1 cellular context compared by ENCODE assay signal in the genomic region with DNA sequence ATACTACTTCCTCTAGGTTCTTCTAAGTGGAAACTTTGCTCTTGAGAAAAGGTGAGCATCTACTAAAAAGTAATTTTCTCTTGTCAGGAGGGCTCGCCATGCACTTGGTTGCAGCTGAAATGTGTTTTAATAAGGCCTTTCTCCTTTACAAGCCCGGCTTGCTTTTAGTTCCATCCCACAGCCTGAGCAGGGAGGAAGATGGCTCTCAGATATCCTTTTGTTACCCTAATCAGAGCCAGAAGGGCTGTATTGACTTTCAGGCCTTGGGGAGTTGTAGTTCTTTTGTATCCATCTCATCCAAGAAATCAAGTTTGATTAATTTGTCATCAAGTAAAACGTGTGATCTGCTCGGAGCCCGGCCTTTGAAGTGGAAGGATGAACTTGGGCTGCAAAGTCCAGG.
TF ChIP-seq lines count a peak whose summit lies in the region.

No MANE protein-coding gene starts in this region.

TF ChIP-seq in GM23338, 12 proteins besides CTCF, POLR2A, EP300 and RAD21:
- TF ChIP-seq CREB1 (CRISPR knock-in tag; IDR thresholded peaks at IDR 0.05; ENCODE audit: low read depth) = no peak
- TF ChIP-seq NANOG (IDR thresholded peaks at IDR 0.05; ENCODE audit: borderline replicate concordance) = no peak
- TF ChIP-seq ZNF331 (CRISPR knock-in tag; IDR thresholded peaks at IDR 0.05; ENCODE audit: low read depth) = no peak
- TF ChIP-seq, protein P1, sequence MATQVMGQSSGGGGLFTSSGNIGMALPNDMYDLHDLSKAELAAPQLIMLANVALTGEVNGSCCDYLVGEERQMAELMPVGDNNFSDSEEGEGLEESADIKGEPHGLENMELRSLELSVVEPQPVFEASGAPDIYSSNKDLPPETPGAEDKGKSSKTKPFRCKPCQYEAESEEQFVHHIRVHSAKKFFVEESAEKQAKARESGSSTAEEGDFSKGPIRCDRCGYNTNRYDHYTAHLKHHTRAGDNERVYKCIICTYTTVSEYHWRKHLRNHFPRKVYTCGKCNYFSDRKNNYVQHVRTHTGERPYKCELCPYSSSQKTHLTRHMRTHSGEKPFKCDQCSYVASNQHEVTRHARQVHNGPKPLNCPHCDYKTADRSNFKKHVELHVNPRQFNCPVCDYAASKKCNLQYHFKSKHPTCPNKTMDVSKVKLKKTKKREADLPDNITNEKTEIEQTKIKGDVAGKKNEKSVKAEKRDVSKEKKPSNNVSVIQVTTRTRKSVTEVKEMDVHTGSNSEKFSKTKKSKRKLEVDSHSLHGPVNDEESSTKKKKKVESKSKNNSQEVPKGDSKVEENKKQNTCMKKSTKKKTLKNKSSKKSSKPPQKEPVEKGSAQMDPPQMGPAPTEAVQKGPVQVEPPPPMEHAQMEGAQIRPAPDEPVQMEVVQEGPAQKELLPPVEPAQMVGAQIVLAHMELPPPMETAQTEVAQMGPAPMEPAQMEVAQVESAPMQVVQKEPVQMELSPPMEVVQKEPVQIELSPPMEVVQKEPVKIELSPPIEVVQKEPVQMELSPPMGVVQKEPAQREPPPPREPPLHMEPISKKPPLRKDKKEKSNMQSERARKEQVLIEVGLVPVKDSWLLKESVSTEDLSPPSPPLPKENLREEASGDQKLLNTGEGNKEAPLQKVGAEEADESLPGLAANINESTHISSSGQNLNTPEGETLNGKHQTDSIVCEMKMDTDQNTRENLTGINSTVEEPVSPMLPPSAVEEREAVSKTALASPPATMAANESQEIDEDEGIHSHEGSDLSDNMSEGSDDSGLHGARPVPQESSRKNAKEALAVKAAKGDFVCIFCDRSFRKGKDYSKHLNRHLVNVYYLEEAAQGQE (IDR thresholded peaks at IDR 0.05; ENCODE audit: unreplicated experiment) = no peak
- TF ChIP-seq ZNF114 (CRISPR knock-in tag; IDR thresholded peaks at IDR 0.05) = no peak
- TF ChIP-seq EZH2 (IDR thresholded peaks at IDR 0.05; ENCODE audit: low read depth, unreplicated experiment) = no peak
- TF ChIP-seq JUNB (IDR thresholded peaks at IDR 0.05; ENCODE audit: unreplicated experiment) = no peak
- TF ChIP-seq STAT1 (IDR thresholded peaks at IDR 0.05; ENCODE audit: unreplicated experiment) = no peak
- TF ChIP-seq, protein P2, sequence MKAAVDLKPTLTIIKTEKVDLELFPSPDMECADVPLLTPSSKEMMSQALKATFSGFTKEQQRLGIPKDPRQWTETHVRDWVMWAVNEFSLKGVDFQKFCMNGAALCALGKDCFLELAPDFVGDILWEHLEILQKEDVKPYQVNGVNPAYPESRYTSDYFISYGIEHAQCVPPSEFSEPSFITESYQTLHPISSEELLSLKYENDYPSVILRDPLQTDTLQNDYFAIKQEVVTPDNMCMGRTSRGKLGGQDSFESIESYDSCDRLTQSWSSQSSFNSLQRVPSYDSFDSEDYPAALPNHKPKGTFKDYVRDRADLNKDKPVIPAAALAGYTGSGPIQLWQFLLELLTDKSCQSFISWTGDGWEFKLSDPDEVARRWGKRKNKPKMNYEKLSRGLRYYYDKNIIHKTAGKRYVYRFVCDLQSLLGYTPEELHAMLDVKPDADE (IDR thresholded peaks at IDR 0.05) = no peak
- TF ChIP-seq EZH2phosphoT487 (IDR thresholded peaks at IDR 0.05; ENCODE audit: unreplicated experiment) = no peak
- TF ChIP-seq POLR2AphosphoS5 (IDR thresholded peaks at IDR 0.05; ENCODE audit: low read depth) = no peak
- TF ChIP-seq, protein P3, sequence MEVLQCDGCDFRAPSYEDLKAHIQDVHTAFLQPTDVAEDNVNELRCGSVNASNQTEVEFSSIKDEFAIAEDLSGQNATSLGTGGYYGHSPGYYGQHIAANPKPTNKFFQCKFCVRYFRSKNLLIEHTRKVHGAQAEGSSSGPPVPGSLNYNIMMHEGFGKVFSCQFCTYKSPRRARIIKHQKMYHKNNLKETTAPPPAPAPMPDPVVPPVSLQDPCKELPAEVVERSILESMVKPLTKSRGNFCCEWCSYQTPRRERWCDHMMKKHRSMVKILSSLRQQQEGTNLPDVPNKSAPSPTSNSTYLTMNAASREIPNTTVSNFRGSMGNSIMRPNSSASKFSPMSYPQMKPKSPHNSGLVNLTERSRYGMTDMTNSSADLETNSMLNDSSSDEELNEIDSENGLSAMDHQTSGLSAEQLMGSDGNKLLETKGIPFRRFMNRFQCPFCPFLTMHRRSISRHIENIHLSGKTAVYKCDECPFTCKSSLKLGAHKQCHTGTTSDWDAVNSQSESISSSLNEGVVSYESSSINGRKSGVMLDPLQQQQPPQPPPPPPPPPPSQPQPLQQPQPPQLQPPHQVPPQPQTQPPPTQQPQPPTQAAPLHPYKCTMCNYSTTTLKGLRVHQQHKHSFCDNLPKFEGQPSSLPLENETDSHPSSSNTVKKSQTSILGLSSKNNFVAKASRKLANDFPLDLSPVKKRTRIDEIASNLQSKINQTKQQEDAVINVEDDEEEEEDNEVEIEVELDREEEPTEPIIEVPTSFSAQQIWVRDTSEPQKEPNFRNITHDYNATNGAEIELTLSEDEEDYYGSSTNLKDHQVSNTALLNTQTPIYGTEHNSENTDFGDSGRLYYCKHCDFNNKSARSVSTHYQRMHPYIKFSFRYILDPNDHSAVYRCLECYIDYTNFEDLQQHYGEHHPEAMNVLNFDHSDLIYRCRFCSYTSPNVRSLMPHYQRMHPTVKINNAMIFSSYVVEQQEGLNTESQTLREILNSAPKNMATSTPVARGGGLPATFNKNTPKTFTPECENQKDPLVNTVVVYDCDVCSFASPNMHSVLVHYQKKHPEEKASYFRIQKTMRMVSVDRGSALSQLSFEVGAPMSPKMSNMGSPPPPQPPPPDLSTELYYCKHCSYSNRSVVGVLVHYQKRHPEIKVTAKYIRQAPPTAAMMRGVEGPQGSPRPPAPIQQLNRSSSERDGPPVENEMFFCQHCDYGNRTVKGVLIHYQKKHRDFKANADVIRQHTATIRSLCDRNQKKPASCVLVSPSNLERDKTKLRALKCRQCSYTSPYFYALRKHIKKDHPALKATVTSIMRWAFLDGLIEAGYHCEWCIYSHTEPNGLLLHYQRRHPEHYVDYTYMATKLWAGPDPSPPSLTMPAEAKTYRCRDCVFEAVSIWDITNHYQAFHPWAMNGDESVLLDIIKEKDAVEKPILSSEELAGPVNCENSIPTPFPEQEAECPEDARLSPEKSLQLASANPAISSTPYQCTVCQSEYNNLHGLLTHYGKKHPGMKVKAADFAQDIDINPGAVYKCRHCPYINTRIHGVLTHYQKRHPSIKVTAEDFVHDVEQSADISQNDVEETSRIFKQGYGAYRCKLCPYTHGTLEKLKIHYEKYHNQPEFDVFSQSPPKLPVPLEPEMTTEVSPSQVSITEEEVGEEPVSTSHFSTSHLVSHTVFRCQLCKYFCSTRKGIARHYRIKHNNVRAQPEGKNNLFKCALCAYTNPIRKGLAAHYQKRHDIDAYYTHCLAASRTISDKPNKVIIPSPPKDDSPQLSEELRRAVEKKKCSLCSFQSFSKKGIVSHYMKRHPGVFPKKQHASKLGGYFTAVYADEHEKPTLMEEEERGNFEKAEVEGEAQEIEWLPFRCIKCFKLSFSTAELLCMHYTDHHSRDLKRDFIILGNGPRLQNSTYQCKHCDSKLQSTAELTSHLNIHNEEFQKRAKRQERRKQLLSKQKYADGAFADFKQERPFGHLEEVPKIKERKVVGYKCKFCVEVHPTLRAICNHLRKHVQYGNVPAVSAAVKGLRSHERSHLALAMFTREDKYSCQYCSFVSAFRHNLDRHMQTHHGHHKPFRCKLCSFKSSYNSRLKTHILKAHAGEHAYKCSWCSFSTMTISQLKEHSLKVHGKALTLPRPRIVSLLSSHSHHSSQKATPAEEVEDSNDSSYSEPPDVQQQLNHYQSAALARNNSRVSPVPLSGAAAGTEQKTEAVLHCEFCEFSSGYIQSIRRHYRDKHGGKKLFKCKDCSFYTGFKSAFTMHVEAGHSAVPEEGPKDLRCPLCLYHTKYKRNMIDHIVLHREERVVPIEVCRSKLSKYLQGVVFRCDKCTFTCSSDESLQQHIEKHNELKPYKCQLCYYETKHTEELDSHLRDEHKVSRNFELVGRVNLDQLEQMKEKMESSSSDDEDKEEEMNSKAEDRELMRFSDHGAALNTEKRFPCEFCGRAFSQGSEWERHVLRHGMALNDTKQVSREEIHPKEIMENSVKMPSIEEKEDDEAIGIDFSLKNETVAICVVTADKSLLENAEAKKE (CRISPR knock-in tag; IDR thresholded peaks at IDR 0.05) = no peak
